Comparison of ENCODE assay signal across 8 cellular contexts in the genomic region with DNA sequence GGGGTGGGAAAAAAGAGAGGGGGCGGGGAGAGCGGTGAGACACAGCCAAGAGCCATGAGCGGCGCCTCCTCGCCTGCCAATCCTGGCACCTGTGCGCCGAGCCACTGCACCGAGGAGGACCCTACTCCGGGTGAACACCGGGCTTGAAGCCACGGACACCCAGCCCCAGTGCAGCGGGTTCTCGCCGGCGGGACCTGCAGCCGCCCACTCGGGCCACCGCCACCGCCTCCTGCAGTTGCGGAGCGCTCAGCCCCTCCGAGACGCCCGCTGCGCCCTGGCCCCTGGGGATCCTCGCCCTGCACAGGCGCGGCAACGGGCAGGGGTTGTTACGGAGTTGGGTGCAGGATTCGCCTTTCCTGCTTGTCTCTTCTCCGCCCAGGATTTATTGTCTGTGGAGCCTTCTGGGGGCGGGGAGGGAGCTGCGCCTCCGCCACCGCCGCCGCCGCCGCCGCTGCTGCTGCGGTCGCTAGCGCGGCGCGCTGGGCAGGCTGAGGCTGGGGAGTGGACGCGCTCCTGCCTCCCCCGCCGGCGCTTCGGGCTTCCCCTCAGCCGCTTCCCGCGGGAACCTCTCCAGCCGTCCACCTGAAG. TPM values are rescaled to one million over a fixed set of nuclear protein-coding genes. Genes with fewer than 3 reads are reported as not detected.
DNase-seq lines count a peak whose midpoint lies in the region; ATAC-seq lines count a peak whose summit lies in the region.

LRRC7 (plus strand) TSS at position 76 of the 588 bp plus-strand sequence. CDS start 718 bp downstream, outside the sequence.

- H4K8ac ChIP-seq in trophoblast cell (ENCODE audit: low read depth, low read length) = no peak within 1 kb of the TSS

- DNase-seq in activated CD4-positive, alpha-beta T cell treated with anti-CD3 and anti-CD28 coated beads, Interleukin-2, amount 10 ng/mL, durations not matched to agents 24 days and 14 days = peak; percentile 56
- no peak for DNase-seq in activated CD4-positive, alpha-beta T cell treated with anti-CD3 and anti-CD28 coated beads for 1 hour
- DNase-seq in NCI-H1436 (lab: John Stamatoyannopoulos, UW) = peak; percentile 74
- DNase-seq in activated naive CD8-positive, alpha-beta T cell treated with anti-CD3 and anti-CD28 coated beads, Interleukin-2, amount 50 U/mL, for 24 hours = peak; percentile 19
- peak; percentile 31 for DNase-seq in left cardiac atrium
- no peak for DNase-seq in trophoblast cell
- no peak for DNase-seq in HT-29 (ENCODE audit: low spot score)

- H2BK12ac ChIP-seq in trophoblast cell (ENCODE audit: low read length) = no peak within 1 kb of the TSS

- peak within 1 kb of the TSS; percentile 75 for H3K4me3 Mint-ChIP-seq in activated CD4-positive, alpha-beta T cell treated with anti-CD3 and anti-CD28 coated beads, Interleukin-2, amount 10 ng/mL, durations not matched to agents 24 days and 14 days
- peak within 1 kb of the TSS; percentile 71 for H3K4me3 Mint-ChIP-seq in activated naive CD8-positive, alpha-beta T cell treated with anti-CD3 and anti-CD28 coated beads, Interleukin-2, amount 50 U/mL, for 24 hours

- H2BK5ac ChIP-seq in trophoblast cell (ENCODE audit: low read depth, low read length, poor library complexity) = no peak within 1 kb of the TSS

- H2AK5ac ChIP-seq in trophoblast cell (ENCODE audit: low read length) = no peak within 1 kb of the TSS

- H3K27me3 Mint-ChIP-seq in activated CD4-positive, alpha-beta T cell treated with anti-CD3 and anti-CD28 coated beads, Interleukin-2, amount 10 ng/mL, durations not matched to agents 24 days and 14 days = peaks cover 45% of the 10 kb centered on the region
- H3K27me3 Mint-ChIP-seq in activated naive CD8-positive, alpha-beta T cell treated with anti-CD3 and anti-CD28 coated beads, Interleukin-2, amount 50 U/mL, for 24 hours = peaks cover 32% of the 10 kb centered on the region

- no peak within 1 kb of the TSS for H3K18ac ChIP-seq in trophoblast cell (ENCODE audit: low read length)

- H3K79me1 ChIP-seq in trophoblast cell (ENCODE audit: low read length) = no peaks in the 10 kb centered on the region

- WGBS in trophoblast cell (ENCODE audit: extremely low coverage, insufficient coverage, insufficient read length) = no CpG with 5 or more reads among the region's 57 CpGs

- H3K4me3 ChIP-seq in trophoblast cell (ENCODE audit: low read depth, low read length) = peak within 1 kb of the TSS; percentile 65

- H3K4me1 Mint-ChIP-seq in activated CD4-positive, alpha-beta T cell treated with anti-CD3 and anti-CD28 coated beads, Interleukin-2, amount 10 ng/mL, durations not matched to agents 24 days and 14 days = peaks cover 7% of the 10 kb centered on the region
- H3K4me1 Mint-ChIP-seq in activated naive CD8-positive, alpha-beta T cell treated with anti-CD3 and anti-CD28 coated beads, Interleukin-2, amount 50 U/mL, for 24 hours = peaks cover 6% of the 10 kb centered on the region

- no peak within 1 kb of the TSS for H3K23ac ChIP-seq in trophoblast cell (ENCODE audit: low read length)

- no peak within 1 kb of the TSS for H3K4ac ChIP-seq in trophoblast cell (ENCODE audit: low read depth, low read length)

- no peak within 1 kb of the TSS for H3K14ac ChIP-seq in trophoblast cell (ENCODE audit: low read length)

- H3K4me1 ChIP-seq in trophoblast cell (ENCODE audit: control insufficient read depth in 1 of 2, insufficient read depth in 2 of 2, low read length in 2 of 2) = peaks cover 10 to 11% of the 10 kb centered on the region in 2 experiments

- H3K36me3 ChIP-seq in trophoblast cell (ENCODE audit: control insufficient read depth in 1 of 2, insufficient read depth in 2 of 2, low read length in 2 of 2) = no peaks in the 10 kb centered on the region

- ATAC-seq in activated naive CD8-positive, alpha-beta T cell treated with anti-CD3 and anti-CD28 coated beads, Interleukin-2, amount 50 U/mL, for 24 hours = peak; percentile 60
- ATAC-seq in left cardiac atrium (peak; percentile 67 to 71), HG03565 (IDR thresholded peaks at IDR 0.05; ENCODE audit: unreplicated experiment) (no peak)

- H2AFZ ChIP-seq in trophoblast cell (ENCODE audit: insufficient read depth, low read length, poor library complexity) = peak within 1 kb of the TSS; percentile 35

- intact Hi-C loops in activated CD4-positive, alpha-beta T cell treated with anti-CD3 and anti-CD28 coated beads, Interleukin-2, amount 10 ng/mL, durations not matched to agents 24 days and 14 days (cut with micrococcal nuclease) = no loop called here
- intact Hi-C loops in left cardiac atrium (cut with DNase I) = loop anchor here in 1 of 2 donors (10.0 kb wide), 1 partner anchor 147 kb away; no protein-coding TSS in a partner anchor

- peaks cover 26% of the 10 kb centered on the region for H3K27me3 ChIP-seq in trophoblast cell (ENCODE audit: insufficient read depth, low read length)

- no peak within 1 kb of the TSS for H3K27ac ChIP-seq in trophoblast cell (ENCODE audit: low read depth, low read length)

- H3K79me2 ChIP-seq in trophoblast cell (ENCODE audit: control insufficient read depth, insufficient read depth, low read length, poor library complexity) = no peaks in the 10 kb centered on the region

- peaks cover 2% of the 10 kb centered on the region for H3K9me3 ChIP-seq in trophoblast cell (ENCODE audit: insufficient read depth, low read depth, low read length)

- H3K9ac ChIP-seq in trophoblast cell (ENCODE audit: low read length) = no peak within 1 kb of the TSS

- H4K91ac ChIP-seq in trophoblast cell (ENCODE audit: low read depth, low read length) = no peak within 1 kb of the TSS

- H3K9me3 Mint-ChIP-seq in activated CD4-positive, alpha-beta T cell treated with anti-CD3 and anti-CD28 coated beads, Interleukin-2, amount 10 ng/mL, durations not matched to agents 24 days and 14 days = no peaks in the 10 kb centered on the region
- H3K9me3 Mint-ChIP-seq in activated naive CD8-positive, alpha-beta T cell treated with anti-CD3 and anti-CD28 coated beads, Interleukin-2, amount 50 U/mL, for 24 hours = no peaks in the 10 kb centered on the region

- H4K12ac ChIP-seq in trophoblast cell (ENCODE audit: low read depth, low read length) = no peak within 1 kb of the TSS

- H3K27ac Mint-ChIP-seq in activated CD4-positive, alpha-beta T cell treated with anti-CD3 and anti-CD28 coated beads, Interleukin-2, amount 10 ng/mL, durations not matched to agents 24 days and 14 days = no peak within 1 kb of the TSS
- peak within 1 kb of the TSS; percentile 67 for H3K27ac Mint-ChIP-seq in activated naive CD8-positive, alpha-beta T cell treated with anti-CD3 and anti-CD28 coated beads, Interleukin-2, amount 50 U/mL, for 24 hours

- peak within 1 kb of the TSS; percentile 96 for H3K4me2 ChIP-seq in trophoblast cell (ENCODE audit: low read length)

- H3K36me3 Mint-ChIP-seq in activated CD4-positive, alpha-beta T cell treated with anti-CD3 and anti-CD28 coated beads, Interleukin-2, amount 10 ng/mL, durations not matched to agents 24 days and 14 days (ENCODE audit: low read depth) = no peaks in the 10 kb centered on the region
- H3K36me3 Mint-ChIP-seq in activated naive CD8-positive, alpha-beta T cell treated with anti-CD3 and anti-CD28 coated beads, Interleukin-2, amount 50 U/mL, for 24 hours (ENCODE audit: low read depth) = peaks cover 1% of the 10 kb centered on the region

- no peak within 1 kb of the TSS for H2BK120ac ChIP-seq in trophoblast cell (ENCODE audit: insufficient read depth, low read length, poor library complexity)

RNA-seq across cellular contexts. Expression of gene LRRC7, which starts in this region (rescaled TPM):
- 0.07 TPM in 1 of 2 replicates, not detected in the other for total RNA-seq in activated CD4-positive, alpha-beta T cell treated with anti-CD3 and anti-CD28 coated beads, Interleukin-2, amount 10 ng/mL, durations not matched to agents 24 days and 14 days
- total RNA-seq in left cardiac atrium = 1 to 10 TPM; 5.7 to 6.2 TPM
- polyA plus RNA-seq in trophoblast cell (2013) = 0.01 TPM in 1 of 2 replicates, not detected in the other
- total RNA-seq in HT-29 (2014; rRNA removed; shearing (Covaris generic)) = not detected in 2 replicates

Comparison
In these comparisons a context has a peak if more than half of its experiments do, and no peak if none do; other contexts are left out.
1. Peak in DNase-seq in activated CD4-positive, alpha-beta T cell treated with anti-CD3 and anti-CD28 coated beads, Interleukin-2, amount 10 ng/mL, durations not matched to agents 24 days and 14 days; RNA of the gene not detected or under 1 TPM.
2. DNase-seq: peak in NCI-H1436 (single experiment), activated naive CD8-positive, alpha-beta T cell treated with anti-CD3 and anti-CD28 coated beads, Interleukin-2, amount 50 U/mL, for 24 hours (single experiment) and left cardiac atrium (single experiment); none in activated CD4-positive, alpha-beta T cell treated with anti-CD3 and anti-CD28 coated beads for 1 hour (single experiment), trophoblast cell (0 of 2) and HT-29 (single experiment).